Comparison of ENCODE assay signal across 20 cellular contexts in the genomic region with DNA sequence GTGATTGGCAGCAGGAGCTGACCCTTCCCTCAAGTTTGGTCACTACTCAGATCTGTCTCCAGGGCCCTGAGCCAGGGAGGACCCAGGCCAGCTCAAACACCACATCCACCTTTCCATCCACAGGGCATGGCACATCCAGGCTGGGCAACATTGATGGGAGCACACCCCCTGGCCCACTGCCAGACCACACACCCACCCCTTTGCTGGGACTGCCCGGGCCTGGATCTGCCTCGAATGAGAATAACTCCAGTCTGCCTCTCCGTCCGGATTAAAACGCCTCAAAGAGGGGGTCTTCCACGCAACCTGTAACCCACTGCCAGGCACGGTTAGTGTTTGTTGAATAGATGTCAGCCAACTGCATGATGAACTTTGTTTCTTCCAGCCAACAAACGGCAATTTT. TPM values are rescaled to one million over a fixed set of nuclear protein-coding genes. Genes with fewer than 3 reads are reported as not detected.
DNase-seq lines count a peak whose midpoint lies in the region; ATAC-seq, FAIRE-seq and TF ChIP-seq lines count a peak whose summit lies in the region.
"Had no signal": no experiment of that assay in that cellular context is flagged by ENCODE, and none has a peak within 500 bp of the region (broad histone marks: within the 10 kb centered on the region; RNA-seq: fewer than 3 reads in every experiment).

No MANE protein-coding gene starts in this region.

- no peak overlapping the region for H3K4me2 ChIP-seq in K562 (ENCODE audit: insufficient read depth, low read length)

- TF ChIP-seq CTCF in HEK293 (tag by site-specific recombination; IDR thresholded peaks at IDR 0.05) (no peak), K562 (IDR thresholded peaks at IDR 0.05 in 2 of 3, conservative IDR thresholded peaks at IDR 0.05 in 1 of 3; ENCODE audit: insufficient read depth in 2 of 3, low read depth in 1 of 3, low read length in 3 of 3) (no peak)

- no peaks in the 10 kb centered on the region for H4K20me1 ChIP-seq in K562 (replicated peaks; ENCODE audit: control insufficient read depth, insufficient read depth, low read length)

- H3K79me2 ChIP-seq in K562 (ENCODE audit: control insufficient read depth, insufficient read depth, low read length) = no peaks in the 10 kb centered on the region

- TF ChIP-seq POLR2A in K562 (conservative IDR thresholded peaks at IDR 0.05) = no peak

- H3K4me1 ChIP-seq in HEK293 (ENCODE audit: control insufficient read depth, insufficient read depth, low read length) (no peaks in the 10 kb centered on the region), K562 (replicated peaks in 1 of 2; ENCODE audit: control insufficient read depth in 2 of 2, insufficient read depth in 2 of 2, low read length in 2 of 2) (no peaks in the 10 kb centered on the region)

- H3K27me3 ChIP-seq in K562 (ENCODE audit: control insufficient read depth in 2 of 2, insufficient read depth in 2 of 2, low read length in 2 of 2) = peaks cover 0 to 15% of the 10 kb centered on the region in 2 experiments; a peak in 2 of 5 replicates

- H3K36me3 ChIP-seq in HEK293 (ENCODE audit: control insufficient read depth in 2 of 2, insufficient read depth in 1 of 2, low read length in 2 of 2) (no peaks in the 10 kb centered on the region), K562 (ENCODE audit: control insufficient read depth, insufficient read depth, low read length) (no peaks in the 10 kb centered on the region)

- no peak for ATAC-seq in K562
- ATAC-seq in GM19452 (IDR thresholded peaks at IDR 0.05; ENCODE audit: unreplicated experiment) = no peak
- ATAC-seq in GM18517 (IDR thresholded peaks at IDR 0.05; ENCODE audit: unreplicated experiment) = no peak

- intact Hi-C loops in K562 (cut with micrococcal nuclease) = no loop called here

- TF ChIP-seq EP300 in Ishikawa (IDR thresholded peaks at IDR 0.05; ENCODE audit: borderline replicate concordance) (no peak), K562 (IDR thresholded peaks at IDR 0.05; ENCODE audit: low read length) (no peak)

- H3K27ac ChIP-seq in HEK293 (ENCODE audit: extremely low read depth, low read depth, low read length) (no peak overlapping the region), K562 (ENCODE audit: extremely low read depth, low read depth, low read length) (no peak overlapping the region)
- H3K27ac ChIP-seq: GM23248 had no signal

- no peak overlapping the region for H2AFZ ChIP-seq in K562 (ENCODE audit: low read depth, low read length)
- H2AFZ ChIP-seq: GM23248 had no signal

- H3K9me1 ChIP-seq in K562 (ENCODE audit: control insufficient read depth, insufficient read depth, low read length) = no peaks in the 10 kb centered on the region

- H3K9me3 ChIP-seq in HEK293 (ENCODE audit: control insufficient read depth, insufficient read depth, low read depth, low read length) (no peaks in the 10 kb centered on the region), K562 (replicated peaks; ENCODE audit: control insufficient read depth, insufficient read depth, low read depth, low read length) (no peaks in the 10 kb centered on the region)

- 0% methylated on average over 6 of the region's 8 CpGs for WGBS in K562 (ENCODE audit: insufficient coverage, low coverage, missing lambda C conversion rate)

- in situ Hi-C loops in K562 (cut with MboI) = no loop called here

- POLR2A ChIA-PET in HEK293 (lab: Yijun Ruan, JAX) = no interaction called here
- POLR2A ChIA-PET in K562 (lab: Yijun Ruan, JAX) = no interaction called here

- DNase-seq in K562 (ENCODE audit: extremely low read depth in 1 of 4, low spot score in 3 of 4) (no peak), kidney tubule cell (ENCODE audit: low spot score) (no peak)
- DNase-seq: C1 segment of cervical spinal cord; Calu3; CD4-positive, alpha-beta memory T cell; COR-L47; DMS53; DMS79 treated with DMSO at 0.1 percent for 48 hours; GF-D8; GM23248; H7; HCEC 1CT had no signal

- CTCF ChIA-PET in HEK293 (lab: Yijun Ruan, JAX) (interaction anchor here (0.9 to 2.0 kb wide), 2 partner anchors 8 to 140 kb away, joined by 4 to 7 read pairs; no protein-coding TSS in a partner anchor), K562 (lab: Yijun Ruan, JAX; ENCODE audit: low intra/inter-chr PET ratio) (no interaction called here)

- H3K4me3 ChIP-seq in HEK293 (ENCODE audit: low read depth, low read length) (no peak overlapping the region), K562 (no peak overlapping the region)
- H3K4me3 ChIP-seq: GM23248 had no signal

- no peak overlapping the region for H3K9ac ChIP-seq in K562 (ENCODE audit: insufficient read depth in 1 of 2, low read depth in 2 of 2, low read length in 2 of 2)
- H3K9ac ChIP-seq: GM23248 had no signal

- FAIRE-seq in K562 (lab: Jason Lieb, UNC) = no peak
- FAIRE-seq: GM12891, GM18507, H1 had no signal

- TF ChIP-seq RAD21 in Ishikawa (IDR thresholded peaks at IDR 0.05; ENCODE audit: low read depth) (no peak), K562 (CRISPR knock-in tag; conservative IDR thresholded peaks at IDR 0.05 in 1 of 2, IDR thresholded peaks at IDR 0.05 in 1 of 2) (no peak)

- BruUV-seq in K562 (replicated peaks; lab: Mats Ljungman, UMichigan) = no TSS peak

TF ChIP-seq in HEK293, 187 proteins besides CTCF, POLR2A, EP300 and RAD21 (continues in another document):
- TF ChIP-seq KLF9 (tag by site-specific recombination; IDR thresholded peaks at IDR 0.05; ENCODE audit: low read depth) (0 out of 2 replicates have a peak, but pooled peaks have one; percentile 24), ZNF654 (tag by site-specific recombination; IDR thresholded peaks at IDR 0.05; ENCODE audit: low read depth) (no peak), ZNF266 (tag by site-specific recombination; IDR thresholded peaks at IDR 0.05; ENCODE audit: low read depth) (no peak)

TF ChIP-seq in Ishikawa, 13 proteins besides CTCF, POLR2A, EP300 and RAD21:
- peak; percentile 35; the same call in 1 of the 2 replicates for TF ChIP-seq NFIC (IDR thresholded peaks at IDR 0.05)
- TF ChIP-seq, protein P1, sequence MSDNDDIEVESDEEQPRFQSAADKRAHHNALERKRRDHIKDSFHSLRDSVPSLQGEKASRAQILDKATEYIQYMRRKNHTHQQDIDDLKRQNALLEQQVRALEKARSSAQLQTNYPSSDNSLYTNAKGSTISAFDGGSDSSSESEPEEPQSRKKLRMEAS (IDR thresholded peaks at IDR 0.05) = no peak

TF ChIP-seq in K562, 482 proteins besides CTCF, POLR2A, EP300 and RAD21:
- TF ChIP-seq C11orf30 (IDR thresholded peaks at IDR 0.05; ENCODE audit: low read depth) = no peak
- TF ChIP-seq NFIC (IDR thresholded peaks at IDR 0.05) = peak; percentile 20; the same call in 1 of the 2 replicates
- TF ChIP-seq ZNF212 (CRISPR knock-in tag; IDR thresholded peaks at IDR 0.05) = no peak
- TF ChIP-seq SMAD2 (IDR thresholded peaks at IDR 0.05; ENCODE audit: low read depth, low read length) = no peak
- no peak for TF ChIP-seq YBX1 (IDR thresholded peaks at IDR 0.05)

RNA-seq across cellular contexts. Expression of gene CHST15, which starts 40.9 kb away (rescaled TPM):
- 0.11 and 0.35 TPM in 2 replicates for total RNA-seq in K562 (2011; cell fraction: chromatin; rRNA removed; ENCODE audit: low replicate concordance)
- total RNA-seq in K562 (2011; cell fraction: nucleolus; rRNA removed) = 1.1 TPM in 1 of 2 replicates, not detected in the other
- total RNA-seq in K562 (2011; cell fraction: nucleoplasm; rRNA removed) = 0.15 TPM in 1 of 2 replicates, not detected in the other
- 0.04 and 0.09 TPM in 2 replicates for total RNA-seq in K562 (2014; rRNA removed)
- total RNA-seq in K562 (2014; rRNA removed; fragmentation: Illumina TruSeq; extraction: Trizol) = 0.15 TPM in 1 of 2 replicates, not detected in the other
- total RNA-seq in K562 (2015; rRNA removed; fragmentation: Illumina TruSeq; extraction: Trizol) = 0.04 TPM in 2 replicates
- total RNA-seq in K562 (2021) = 0.13 and 0.16 TPM in 2 replicates
- polyA plus RNA-seq in K562 (2011; rRNA removed) = 0.07 TPM in 1 of 2 replicates, not detected in the other
- 0.03 and 0.12 TPM in 2 replicates for polyA plus RNA-seq in K562 (2011; cell fraction: cytosol; rRNA removed)
- polyA plus RNA-seq in K562 (2011; cell fraction: nucleus; rRNA removed) = 0.04 and 0.18 TPM in 2 replicates
- polyA plus RNA-seq in K562 (2012) = 0.19 and 0.25 TPM in 2 replicates
- 0.09 and 0.11 TPM in 2 replicates for polyA plus RNA-seq in K562 (2014; fragmentation: Illumina TruSeq; extraction: Trizol)
- under 1 TPM; 0.07 to 0.08 TPM for polyA plus RNA-seq in K562 (2014; fragmentation: Nextera tagmentation; extraction: Ambion mirVana)
- polyA plus RNA-seq in K562 (2014; rRNA removed) = 0.04 and 0.23 TPM in 2 replicates
- polyA minus RNA-seq in K562 (2011; rRNA and poly(A)+ RNA removed) = 0.04 TPM in 1 of 2 replicates, not detected in the other
- polyA minus RNA-seq in K562 (2011; cell fraction: cytosol; rRNA and poly(A)+ RNA removed) = 0.27 TPM in 1 of 2 replicates, not detected in the other
- 0.13 TPM in 1 of 2 replicates, not detected in the other for polyA minus RNA-seq in K562 (2011; cell fraction: nucleus; rRNA and poly(A)+ RNA removed)
- total RNA-seq: G401 had no signal
